Comparison of ENCODE assay signal across 8 cellular contexts in genomic region chr3:72310028-72310987, GRCh38.
DNase-seq lines count a peak whose midpoint lies in the region; ATAC-seq, FAIRE-seq and TF ChIP-seq lines count a peak whose summit lies in the region.

No MANE protein-coding gene starts in this region.

- ATAC-seq in GM18907 (IDR thresholded peaks at IDR 0.05; ENCODE audit: unreplicated experiment) (peak; percentile 98), HG03060 (IDR thresholded peaks at IDR 0.05; ENCODE audit: low read depth, unreplicated experiment) (peak; percentile 88), HepG2 (peak; percentile 91)
- ATAC-seq in activated naive CD8-positive, alpha-beta T cell treated with anti-CD3 and anti-CD28 coated beads, Interleukin-2, amount 10 ng/mL, durations not matched to agents 7 days and 5 days (ENCODE audit: low read depth), result peak; percentile 79

- H3K4me3 Mint-ChIP-seq in CD8-positive, alpha-beta memory T cell, result peak overlapping the region in 4 of 7 donors; percentile 15 to 62 (median 38)
- H3K4me3 Mint-ChIP-seq in activated naive CD8-positive, alpha-beta T cell treated with anti-CD3 and anti-CD28 coated beads, Interleukin-2, amount 10 ng/mL, durations not matched to agents 7 days and 5 days, result peak overlapping the region; percentile 81

- peaks cover 11% of the 10 kb centered on the region for H3K4me1 ChIP-seq in CD8-positive, alpha-beta memory T cell (ENCODE audit: insufficient read depth, low read length)
- peaks cover 14% of the 10 kb centered on the region for H3K4me1 ChIP-seq in HepG2 (ENCODE audit: insufficient read depth, low read length)

- 20% methylated on average over 13 of the region's 19 CpGs for WGBS in HepG2 (ENCODE audit: low lambda C conversion rate)

- no peak for FAIRE-seq in HepG2 (lab: Jason Lieb, UNC)

- intact Hi-C loops in HepG2 (cut with micrococcal nuclease; ENCODE audit: unreplicated experiment), result loop anchor here (2.0 kb wide), 1 partner anchor 78 kb away; no protein-coding TSS in a partner anchor

- H3K36me3 ChIP-seq in CD8-positive, alpha-beta memory T cell (ENCODE audit: insufficient read depth, low read length), result no peaks in the 10 kb centered on the region
- H3K36me3 ChIP-seq in HepG2 (replicated peaks in 1 of 2; ENCODE audit: control insufficient read depth in 1 of 2, insufficient read depth in 2 of 2, low read length in 2 of 2), result no peaks in the 10 kb centered on the region

- H3K27ac ChIP-seq in CD8-positive, alpha-beta memory T cell (ENCODE audit: low read depth, low read length), result no peak overlapping the region
- H3K27ac ChIP-seq in HepG2 (ENCODE audit: extremely low read length, insufficient read depth, low read length), result no peak overlapping the region

- peaks cover 0 to 7% of the 10 kb centered on the region in 2 donors for H3K27me3 Mint-ChIP-seq in CD8-positive, alpha-beta memory T cell
- peaks cover 3% of the 10 kb centered on the region for H3K27me3 Mint-ChIP-seq in activated naive CD8-positive, alpha-beta T cell treated with anti-CD3 and anti-CD28 coated beads, Interleukin-2, amount 10 ng/mL, durations not matched to agents 7 days and 5 days

- peaks cover 6 to 16% (median 9%) of the 10 kb centered on the region in 3 donors for H3K4me1 Mint-ChIP-seq in CD8-positive, alpha-beta memory T cell
- H3K4me1 Mint-ChIP-seq in activated naive CD8-positive, alpha-beta T cell treated with anti-CD3 and anti-CD28 coated beads, Interleukin-2, amount 10 ng/mL, durations not matched to agents 7 days and 5 days, result peaks cover 10% of the 10 kb centered on the region

- no TSS peak for BruUV-seq in HepG2 (replicated peaks; lab: Mats Ljungman, UMichigan)

- no peak for TF ChIP-seq POLR2A in HepG2 (IDR thresholded peaks at IDR 0.05; ENCODE audit: insufficient read depth in 1 of 2, low read depth in 2 of 2, low read length in 2 of 2)

- H3K9me3 ChIP-seq in CD8-positive, alpha-beta memory T cell (ENCODE audit: low read length), result no peaks in the 10 kb centered on the region
- H3K9me3 ChIP-seq in HepG2 (ENCODE audit: low read length), result no peaks in the 10 kb centered on the region

- in situ Hi-C loops in HepG2 (cut with HindIII; ENCODE audit: extremely low pct_ligation_motif_present, low pct_unique_long_range_greater_than_20kb) (no loop called here), ACHN (cut with HindIII; ENCODE audit: low pct_ligation_motif_present, low pct_unique_long_range_greater_than_20kb, low sequenced_read_pairs) (no loop called here)

- H3K27me3 ChIP-seq in CD8-positive, alpha-beta memory T cell (ENCODE audit: insufficient read depth, low read length, poor library complexity, severe bottlenecking), result no peaks in the 10 kb centered on the region
- H3K27me3 ChIP-seq in HepG2 (ENCODE audit: control insufficient read depth in 1 of 2, insufficient read depth in 2 of 2, low read length in 2 of 2), result peaks cover 0 to 4% of the 10 kb centered on the region in 2 experiments; a peak in 1 of 5 replicates

- no peak for TF ChIP-seq RAD21 in HepG2 (CRISPR knock-in tag; IDR thresholded peaks at IDR 0.05)

- CTCF ChIA-PET in CD8-positive, alpha-beta memory T cell (lab: Charles Lee), result no interaction called here
- CTCF ChIA-PET in HepG2 (lab: Yijun Ruan, JAX; ENCODE audit: low intra/inter-chr PET ratio, low total read pairs), result no interaction called here

- DNase-seq in CD8-positive, alpha-beta memory T cell, result peak in 2 of 5 donors; percentile 14 to 17
- DNase-seq in NCI-H345 treated with DMSO at 0.1 percent for 48 hours (lab: John Stamatoyannopoulos, UW; ENCODE audit: unreplicated experiment) (peak; percentile 64), HepG2 (ENCODE audit: low spot score) (peak; percentile 16), ureter (ENCODE audit: low spot score) (peak; percentile 62), ACHN (no peak)
- peak; percentile 37 for DNase-seq in activated naive CD8-positive, alpha-beta T cell treated with anti-CD3 and anti-CD28 coated beads, Interleukin-2, amount 10 ng/mL, durations not matched to agents 7 days and 5 days

- no peak overlapping the region for H3K9ac ChIP-seq in HepG2 (ENCODE audit: insufficient read depth, low read depth, low read length)

- H3K27ac Mint-ChIP-seq in CD8-positive, alpha-beta memory T cell, result peak overlapping the region in 5 of 8 donors; percentile 7 to 90 (median 82)
- peak overlapping the region; percentile 93 for H3K27ac Mint-ChIP-seq in activated naive CD8-positive, alpha-beta T cell treated with anti-CD3 and anti-CD28 coated beads, Interleukin-2, amount 10 ng/mL, durations not matched to agents 7 days and 5 days

- TF ChIP-seq EP300 in HepG2 (IDR thresholded peaks at IDR 0.05; ENCODE audit: low read depth in 2 of 2, low read length in 2 of 2) (no peak), HepG2 (CRISPR knock-in tag; IDR thresholded peaks at IDR 0.05; ENCODE audit: borderline replicate concordance) (no peak)

- H4K20me1 ChIP-seq in HepG2 (ENCODE audit: insufficient read depth, low read length), result no peaks in the 10 kb centered on the region

- POLR2A ChIA-PET in CD8-positive, alpha-beta memory T cell (lab: Charles Lee), result no interaction called here
- POLR2A ChIA-PET in activated naive CD8-positive, alpha-beta T cell treated with anti-CD3 and anti-CD28 coated beads, Interleukin-2, amount 10 ng/mL, durations not matched to agents 7 days and 5 days (lab: Charles Lee), result interaction anchor here (0.6 kb wide), 1 partner anchor 325 kb away, joined by 4 read pairs; no protein-coding TSS in a partner anchor
- POLR2A ChIA-PET in HepG2 (lab: Yijun Ruan, JAX), result no interaction called here

- H3K9me3 Mint-ChIP-seq in CD8-positive, alpha-beta memory T cell, result no peaks in the 10 kb centered on the region
- peaks cover 2% of the 10 kb centered on the region for H3K9me3 Mint-ChIP-seq in activated naive CD8-positive, alpha-beta T cell treated with anti-CD3 and anti-CD28 coated beads, Interleukin-2, amount 10 ng/mL, durations not matched to agents 7 days and 5 days

- no peaks in the 10 kb centered on the region for H3K79me2 ChIP-seq in HepG2 (ENCODE audit: insufficient read depth, low read length)

- no peaks in the 10 kb centered on the region for H3K36me3 Mint-ChIP-seq in CD8-positive, alpha-beta memory T cell
- H3K36me3 Mint-ChIP-seq in activated naive CD8-positive, alpha-beta T cell treated with anti-CD3 and anti-CD28 coated beads, Interleukin-2, amount 10 ng/mL, durations not matched to agents 7 days and 5 days, result peaks cover 3% of the 10 kb centered on the region

- H3K4me2 ChIP-seq in HepG2 (ENCODE audit: low read depth, low read length), result peak overlapping the region; percentile 76

- H2AFZ ChIP-seq in HepG2 (ENCODE audit: low read length), result peak overlapping the region; percentile 37

- no peak overlapping the region for H3K4me3 ChIP-seq in CD8-positive, alpha-beta memory T cell (ENCODE audit: low read length)
- H3K4me3 ChIP-seq in HepG2 (replicated peaks in 1 of 3; ENCODE audit: insufficient read depth in 1 of 3, low read depth in 2 of 3, low read length in 3 of 3), result peak overlapping the region in 1 of 3 experiments; percentile 63; a peak in 3 of 6 replicates

- no peak for TF ChIP-seq CTCF in HepG2 (CRISPR knock-in tag; IDR thresholded peaks at IDR 0.05)

TF ChIP-seq in HepG2, 621 proteins besides CTCF, POLR2A, EP300 and RAD21 (continues in another document):
- TF ChIP-seq TBX3 (IDR thresholded peaks at IDR 0.05; ENCODE audit: borderline replicate concordance) (no peak), ISL2 (CRISPR knock-in tag; IDR thresholded peaks at IDR 0.05) (no peak), ZNF260 (CRISPR knock-in tag; IDR thresholded peaks at IDR 0.05; ENCODE audit: borderline replicate concordance, low read depth) (no peak), POLR2G (IDR thresholded peaks at IDR 0.05; ENCODE audit: low read depth, low read length) (no peak), MEIS2 (CRISPR knock-in tag; IDR thresholded peaks at IDR 0.05) (no peak), PRDM15 (CRISPR knock-in tag; IDR thresholded peaks at IDR 0.05) (peak; percentile 68; the same call in 1 of the 2 replicates), TAF15 (IDR thresholded peaks at IDR 0.05; ENCODE audit: low read depth, low read length, poor library complexity, severe bottlenecking) (no peak), SMAD9 (CRISPR knock-in tag; IDR thresholded peaks at IDR 0.05) (no peak), ZNF543 (CRISPR knock-in tag; IDR thresholded peaks at IDR 0.05) (no peak)
